In the genomic region with DNA sequence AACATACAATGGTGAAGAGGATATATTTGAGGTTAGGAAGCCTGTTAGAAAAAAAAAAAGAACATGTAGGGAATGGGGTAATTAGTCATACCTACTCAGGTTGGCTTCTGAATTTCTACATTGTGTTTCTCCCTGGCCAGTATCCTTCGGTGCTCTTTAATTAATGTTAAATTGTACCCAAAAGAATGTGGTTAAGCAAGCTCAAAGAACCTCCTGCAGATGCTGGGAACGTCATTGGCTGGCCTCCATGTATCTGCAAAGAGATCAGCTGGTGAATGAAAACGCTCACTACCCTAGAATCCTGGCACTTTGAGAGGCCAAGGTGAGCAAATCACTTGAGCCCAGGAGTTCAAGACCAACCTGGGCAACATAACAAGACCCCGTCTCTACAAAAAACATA, we compare ENCODE assay signal across 16 cellular contexts.
"Had no signal": no experiment of that assay in that cellular context is flagged by ENCODE, and none has a peak within 500 bp of the region (broad histone marks: within the 10 kb centered on the region; RNA-seq: fewer than 3 reads in every experiment).

No MANE protein-coding gene starts in this region.

- H3K4me3 ChIP-seq: left lung, mucosa of descending colon, stomach, upper lobe of left lung had no signal

- ATAC-seq: activated CD8-positive, alpha-beta T cell treated with anti-CD3 and anti-CD28 coated beads, Interleukin-2, amount 10 ng/mL, durations not matched to agents 7 days and 5 days; left lung; mucosa of descending colon; naive thymus-derived CD4-positive, alpha-beta T cell; sciatic nerve; stimulated activated effector memory CD8-positive, alpha-beta T cell treated with anti-CD3 and anti-CD28 coated beads, Interleukin-12 subunit alpha, Interleukin-12 subunit beta, amount 100 ng/mL, for 72 hours had no signal

- H3K27me3 ChIP-seq: left lung, stomach, upper lobe of left lung had no signal

- H3K4me1 ChIP-seq: left lung, stomach, upper lobe of left lung had no signal

- H3K27ac Mint-ChIP-seq: activated CD4-positive, alpha-beta T cell treated with anti-CD3 and anti-CD28 coated beads, Interleukin-2, amount 10 ng/mL, durations not matched to agents 7 days and 5 days; activated CD8-positive, alpha-beta T cell treated with anti-CD3 and anti-CD28 coated beads, Interleukin-2, amount 10 ng/mL, durations not matched to agents 7 days and 5 days; activated naive CD4-positive, alpha-beta T cell treated with anti-CD3 and anti-CD28 coated beads for 36 hours; activated T-cell treated with anti-CD3 and anti-CD28 coated beads, Interleukin-2, amount 50 U/mL, for 24 hours; naive thymus-derived CD4-positive, alpha-beta T cell; stimulated activated effector memory CD8-positive, alpha-beta T cell treated with anti-CD3 and anti-CD28 coated beads, Interleukin-12 subunit alpha, Interleukin-12 subunit beta, amount 100 ng/mL, for 72 hours had no signal

- H3K4me3 Mint-ChIP-seq: activated CD4-positive, alpha-beta T cell treated with anti-CD3 and anti-CD28 coated beads, Interleukin-2, amount 10 ng/mL, durations not matched to agents 7 days and 5 days; activated CD8-positive, alpha-beta T cell treated with anti-CD3 and anti-CD28 coated beads, Interleukin-2, amount 10 ng/mL, durations not matched to agents 7 days and 5 days; activated naive CD4-positive, alpha-beta T cell treated with anti-CD3 and anti-CD28 coated beads for 36 hours; activated T-cell treated with anti-CD3 and anti-CD28 coated beads, Interleukin-2, amount 50 U/mL, for 24 hours; naive thymus-derived CD4-positive, alpha-beta T cell; stimulated activated effector memory CD8-positive, alpha-beta T cell treated with anti-CD3 and anti-CD28 coated beads, Interleukin-12 subunit alpha, Interleukin-12 subunit beta, amount 100 ng/mL, for 72 hours had no signal

- H3K9me3 ChIP-seq: left lung, stomach, upper lobe of left lung had no signal

- H3K9me3 Mint-ChIP-seq: activated CD4-positive, alpha-beta T cell treated with anti-CD3 and anti-CD28 coated beads, Interleukin-2, amount 10 ng/mL, durations not matched to agents 7 days and 5 days had no signal

- H3K36me3 ChIP-seq: left lung, stomach, upper lobe of left lung had no signal

- DNase-seq: activated CD4-positive, alpha-beta T cell treated with anti-CD3 and anti-CD28 coated beads, Interleukin-2, amount 10 ng/mL, durations not matched to agents 7 days and 5 days; activated CD8-positive, alpha-beta T cell treated with anti-CD3 and anti-CD28 coated beads, Interleukin-2, amount 10 ng/mL, durations not matched to agents 7 days and 5 days; activated naive CD4-positive, alpha-beta T cell treated with anti-CD3 and anti-CD28 coated beads for 36 hours; activated T-cell treated with anti-CD3 and anti-CD28 coated beads, Interleukin-2, amount 50 U/mL, for 24 hours; aorta; effector CD8-positive, alpha-beta T cell; foreskin fibroblast; hippocampal formation; left lung; mucosa of descending colon; naive thymus-derived CD4-positive, alpha-beta T cell; stimulated activated CD4-positive, alpha-beta T cell treated with anti-CD3 and anti-CD28 coated beads, Interleukin-4, amount 100 ng/mL, for 24 hours; upper lobe of left lung had no signal

- H3K36me3 Mint-ChIP-seq: naive thymus-derived CD4-positive, alpha-beta T cell; stimulated activated effector memory CD8-positive, alpha-beta T cell treated with anti-CD3 and anti-CD28 coated beads, Interleukin-12 subunit alpha, Interleukin-12 subunit beta, amount 100 ng/mL, for 72 hours had no signal

- H3K27me3 Mint-ChIP-seq: activated CD4-positive, alpha-beta T cell treated with anti-CD3 and anti-CD28 coated beads, Interleukin-2, amount 10 ng/mL, durations not matched to agents 7 days and 5 days; activated T-cell treated with anti-CD3 and anti-CD28 coated beads, Interleukin-2, amount 50 U/mL, for 24 hours had no signal

- H3K4me1 Mint-ChIP-seq: activated CD4-positive, alpha-beta T cell treated with anti-CD3 and anti-CD28 coated beads, Interleukin-2, amount 10 ng/mL, durations not matched to agents 7 days and 5 days; naive thymus-derived CD4-positive, alpha-beta T cell; stimulated activated effector memory CD8-positive, alpha-beta T cell treated with anti-CD3 and anti-CD28 coated beads, Interleukin-12 subunit alpha, Interleukin-12 subunit beta, amount 100 ng/mL, for 72 hours had no signal

- H3K27ac ChIP-seq: left lung, stomach, upper lobe of left lung had no signal
